Comparison of ENCODE assay signal across 17 cellular contexts in the genomic region with DNA sequence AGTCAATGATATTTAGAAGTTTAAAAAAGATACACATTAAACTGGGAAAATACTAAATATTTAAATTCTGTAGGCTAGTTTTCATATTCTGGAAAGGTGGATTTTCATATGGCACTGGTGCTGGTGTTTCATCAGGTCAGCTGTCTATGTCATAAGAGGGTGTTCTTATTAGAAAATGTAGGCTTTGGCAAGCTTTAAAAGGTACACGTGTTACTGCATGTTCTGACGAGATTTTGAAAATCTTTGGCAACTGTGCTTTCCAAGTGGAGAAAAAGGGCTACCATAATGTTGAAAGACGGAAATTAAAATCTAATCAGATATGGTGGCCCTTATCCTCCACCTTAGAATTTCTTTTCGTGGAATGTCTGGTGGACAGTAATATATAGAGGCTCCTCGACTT. TPM values are rescaled to one million over a fixed set of nuclear protein-coding genes. Genes with fewer than 3 reads are reported as not detected.
"Had no signal": no experiment of that assay in that cellular context is flagged by ENCODE, and none has a peak within 500 bp of the region (broad histone marks: within the 10 kb centered on the region; RNA-seq: fewer than 3 reads in every experiment).

No MANE protein-coding gene starts in this region.

- H3K36me3 Mint-ChIP-seq: mesothelial cell of epicardium had no signal

- H3K9me3 Mint-ChIP-seq: activated CD4-positive, alpha-beta T cell treated with anti-CD3 and anti-CD28 coated beads, Interleukin-2, amount 10 ng/mL, durations not matched to agents 7 days and 5 days; activated T-helper 17 cell treated with anti-CD3 and anti-CD28 coated beads, Interleukin-2, amount 50 U/mL, for 72 hours had no signal

- H3K9me3 ChIP-seq: pancreas had no signal

- DNase-seq: activated B cell treated with CpG ODN at 0.5 μM for 24 hours; activated CD4-positive, alpha-beta T cell treated with anti-CD3 and anti-CD28 coated beads, Interleukin-2, amount 10 ng/mL, durations not matched to agents 7 days and 5 days; activated CD8-positive, alpha-beta memory T cell treated with anti-CD3 and anti-CD28 coated beads for 24 hours; activated naive CD4-positive, alpha-beta T cell treated with anti-CD3 and anti-CD28 coated beads for 36 hours; effector memory CD8-positive, alpha-beta T cell; foreskin fibroblast; heart right ventricle; naive B cell; pancreas; retina; stomach; T-helper 17 cell; trophoblast cell had no signal

- H3K4me1 Mint-ChIP-seq: activated B cell treated with CpG ODN at 0.5 μM for 24 hours; activated CD4-positive, alpha-beta T cell treated with anti-CD3 and anti-CD28 coated beads, Interleukin-2, amount 10 ng/mL, durations not matched to agents 7 days and 5 days; activated T-helper 17 cell treated with anti-CD3 and anti-CD28 coated beads, Interleukin-2, amount 50 U/mL, for 72 hours; central memory CD8-positive, alpha-beta T cell; mesothelial cell of epicardium; naive B cell; T-helper 17 cell had no signal

- H3K4me3 ChIP-seq: heart right ventricle, pancreas, skin epidermis, stomach had no signal

- H3K27ac ChIP-seq: heart right ventricle, pancreas had no signal

- H3K4me3 Mint-ChIP-seq: activated B cell treated with CpG ODN at 0.5 μM for 24 hours; activated CD4-positive, alpha-beta T cell treated with anti-CD3 and anti-CD28 coated beads, Interleukin-2, amount 10 ng/mL, durations not matched to agents 7 days and 5 days; activated naive CD4-positive, alpha-beta T cell treated with anti-CD3 and anti-CD28 coated beads for 36 hours; activated T-helper 17 cell treated with anti-CD3 and anti-CD28 coated beads, Interleukin-2, amount 50 U/mL, for 72 hours; central memory CD8-positive, alpha-beta T cell; effector memory CD8-positive, alpha-beta T cell; mesothelial cell of epicardium; naive B cell; T-helper 17 cell had no signal

- H3K36me3 ChIP-seq: heart right ventricle, pancreas, stomach had no signal

- H3K27me3 ChIP-seq: pancreas, stomach had no signal

- ATAC-seq: activated T-helper 17 cell treated with anti-CD3 and anti-CD28 coated beads, Interleukin-2, amount 50 U/mL, for 72 hours; effector memory CD8-positive, alpha-beta T cell; heart right ventricle; T-helper 17 cell had no signal

- H3K4me1 ChIP-seq: heart right ventricle had no signal

- H3K27ac Mint-ChIP-seq: activated B cell treated with CpG ODN at 0.5 μM for 24 hours; activated CD4-positive, alpha-beta T cell treated with anti-CD3 and anti-CD28 coated beads, Interleukin-2, amount 10 ng/mL, durations not matched to agents 7 days and 5 days; activated naive CD4-positive, alpha-beta T cell treated with anti-CD3 and anti-CD28 coated beads for 36 hours; activated T-helper 17 cell treated with anti-CD3 and anti-CD28 coated beads, Interleukin-2, amount 50 U/mL, for 72 hours; mesothelial cell of epicardium; naive B cell; T-helper 17 cell had no signal

RNA-seq across cellular contexts. Expression of a gene that starts 30.0 kb away (rescaled TPM):
- total RNA-seq: activated B cell treated with CpG ODN at 0.5 μM for 24 hours; activated CD4-positive, alpha-beta T cell treated with anti-CD3 and anti-CD28 coated beads, Interleukin-2, amount 10 ng/mL, durations not matched to agents 7 days and 5 days; activated naive CD4-positive, alpha-beta T cell treated with anti-CD3 and anti-CD28 coated beads for 36 hours; T-helper 17 cell had no signal
